Comparison of ENCODE assay signal across 21 cellular contexts in genomic region chr7:126440542-126440941, GRCh38.
"Had no signal": no experiment of that assay in that cellular context is flagged by ENCODE, and none has a peak within 500 bp of the region (broad histone marks: within the 10 kb centered on the region; RNA-seq: fewer than 3 reads in every experiment).

No MANE protein-coding gene starts in this region.

- DNase-seq: cortex of kidney; effector memory CD8-positive, alpha-beta T cell; hypothalamus; mesenchymal stem cell; naive thymus-derived CD4-positive, alpha-beta T cell; nucleus accumbens; posterior cingulate gyrus; psoas muscle; sigmoid colon; stimulated activated CD4-positive, alpha-beta T cell treated with anti-CD3 and anti-CD28 coated beads, Interleukin-4, amount 100 ng/mL, for 4 hours; stimulated activated naive CD8-positive, alpha-beta T cell treated with anti-CD3 and anti-CD28 coated beads, Interleukin-15, Interleukin-2, amounts not matched to agents 100 U/mL and 50 U/mL, for 24 hours; substantia nigra; testis; tibial artery; upper lobe of right lung; uterus had no signal

- H3K27ac ChIP-seq: left lung, psoas muscle, sigmoid colon, testis, tibial artery, upper lobe of right lung, uterus had no signal

- FAIRE-seq: endometrium, kidney had no signal

- H3K9me3 ChIP-seq: left lung, psoas muscle, sigmoid colon, testis, tibial artery, upper lobe of right lung, uterus had no signal

- H3K27me3 ChIP-seq: left lung, sigmoid colon, testis, tibial artery, upper lobe of right lung, uterus had no signal

- H3K4me1 ChIP-seq: left lung, psoas muscle, sigmoid colon, testis, tibial artery, upper lobe of right lung, uterus had no signal

- H3K36me3 ChIP-seq: left lung, sigmoid colon, tibial artery, upper lobe of right lung, uterus had no signal

- H3K4me3 ChIP-seq: left lung, psoas muscle, sigmoid colon, testis, tibial artery, upper lobe of right lung, uterus had no signal

- ATAC-seq: effector memory CD8-positive, alpha-beta T cell; left lung; naive thymus-derived CD4-positive, alpha-beta T cell; psoas muscle; right cardiac atrium; stimulated activated memory B cell treated with anti-CD40 and anti-IgM and Interleukin-4, amounts not matched to agents 10 μg/mL and 1 μg/mL and 100 μg/mL, for 72 hours; stimulated activated naive CD8-positive, alpha-beta T cell treated with anti-CD3 and anti-CD28 coated beads, Interleukin-15, Interleukin-2, amounts not matched to agents 100 U/mL and 50 U/mL, for 24 hours; upper lobe of right lung had no signal
